ENCODE assay signal across 1 cellular context in the genomic region with DNA sequence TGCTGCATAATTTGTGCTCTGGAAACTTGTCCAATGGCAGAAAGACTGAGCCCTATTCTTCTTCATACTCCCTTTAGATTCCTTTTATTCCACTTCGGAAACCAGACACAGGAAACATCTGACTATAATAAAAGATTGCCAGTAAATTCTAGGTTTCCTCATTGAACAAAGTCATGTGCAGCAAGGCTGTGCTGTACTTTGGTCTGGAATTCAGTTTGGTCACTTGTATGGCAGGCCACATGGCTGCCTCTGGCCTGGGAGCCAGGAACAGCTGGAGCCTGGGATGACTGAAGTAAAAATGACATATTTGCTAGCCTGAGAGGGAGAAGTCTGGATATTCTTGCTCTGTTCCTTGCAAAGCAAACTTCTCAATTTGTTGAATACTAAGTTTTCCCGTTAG.
TF ChIP-seq lines count a peak whose summit lies in the region.

No MANE protein-coding gene starts in this region.

TF ChIP-seq in HepG2, 621 proteins besides CTCF, POLR2A, EP300 and RAD21 (continued from another document):
- TF ChIP-seq, protein P1, sequence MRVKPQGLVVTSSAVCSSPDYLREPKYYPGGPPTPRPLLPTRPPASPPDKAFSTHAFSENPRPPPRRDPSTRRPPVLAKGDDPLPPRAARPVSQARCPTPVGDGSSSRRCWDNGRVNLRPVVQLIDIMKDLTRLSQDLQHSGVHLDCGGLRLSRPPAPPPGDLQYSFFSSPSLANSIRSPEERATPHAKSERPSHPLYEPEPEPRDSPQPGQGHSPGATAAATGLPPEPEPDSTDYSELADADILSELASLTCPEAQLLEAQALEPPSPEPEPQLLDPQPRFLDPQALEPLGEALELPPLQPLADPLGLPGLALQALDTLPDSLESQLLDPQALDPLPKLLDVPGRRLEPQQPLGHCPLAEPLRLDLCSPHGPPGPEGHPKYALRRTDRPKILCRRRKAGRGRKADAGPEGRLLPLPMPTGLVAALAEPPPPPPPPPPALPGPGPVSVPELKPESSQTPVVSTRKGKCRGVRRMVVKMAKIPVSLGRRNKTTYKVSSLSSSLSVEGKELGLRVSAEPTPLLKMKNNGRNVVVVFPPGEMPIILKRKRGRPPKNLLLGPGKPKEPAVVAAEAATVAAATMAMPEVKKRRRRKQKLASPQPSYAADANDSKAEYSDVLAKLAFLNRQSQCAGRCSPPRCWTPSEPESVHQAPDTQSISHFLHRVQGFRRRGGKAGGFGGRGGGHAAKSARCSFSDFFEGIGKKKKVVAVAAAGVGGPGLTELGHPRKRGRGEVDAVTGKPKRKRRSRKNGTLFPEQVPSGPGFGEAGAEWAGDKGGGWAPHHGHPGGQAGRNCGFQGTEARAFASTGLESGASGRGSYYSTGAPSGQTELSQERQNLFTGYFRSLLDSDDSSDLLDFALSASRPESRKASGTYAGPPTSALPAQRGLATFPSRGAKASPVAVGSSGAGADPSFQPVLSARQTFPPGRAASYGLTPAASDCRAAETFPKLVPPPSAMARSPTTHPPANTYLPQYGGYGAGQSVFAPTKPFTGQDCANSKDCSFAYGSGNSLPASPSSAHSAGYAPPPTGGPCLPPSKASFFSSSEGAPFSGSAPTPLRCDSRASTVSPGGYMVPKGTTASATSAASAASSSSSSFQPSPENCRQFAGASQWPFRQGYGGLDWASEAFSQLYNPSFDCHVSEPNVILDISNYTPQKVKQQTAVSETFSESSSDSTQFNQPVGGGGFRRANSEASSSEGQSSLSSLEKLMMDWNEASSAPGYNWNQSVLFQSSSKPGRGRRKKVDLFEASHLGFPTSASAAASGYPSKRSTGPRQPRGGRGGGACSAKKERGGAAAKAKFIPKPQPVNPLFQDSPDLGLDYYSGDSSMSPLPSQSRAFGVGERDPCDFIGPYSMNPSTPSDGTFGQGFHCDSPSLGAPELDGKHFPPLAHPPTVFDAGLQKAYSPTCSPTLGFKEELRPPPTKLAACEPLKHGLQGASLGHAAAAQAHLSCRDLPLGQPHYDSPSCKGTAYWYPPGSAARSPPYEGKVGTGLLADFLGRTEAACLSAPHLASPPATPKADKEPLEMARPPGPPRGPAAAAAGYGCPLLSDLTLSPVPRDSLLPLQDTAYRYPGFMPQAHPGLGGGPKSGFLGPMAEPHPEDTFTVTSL (CRISPR knock-in tag; IDR thresholded peaks at IDR 0.05; ENCODE audit: borderline replicate concordance) = no peak
- TF ChIP-seq, protein P2, sequence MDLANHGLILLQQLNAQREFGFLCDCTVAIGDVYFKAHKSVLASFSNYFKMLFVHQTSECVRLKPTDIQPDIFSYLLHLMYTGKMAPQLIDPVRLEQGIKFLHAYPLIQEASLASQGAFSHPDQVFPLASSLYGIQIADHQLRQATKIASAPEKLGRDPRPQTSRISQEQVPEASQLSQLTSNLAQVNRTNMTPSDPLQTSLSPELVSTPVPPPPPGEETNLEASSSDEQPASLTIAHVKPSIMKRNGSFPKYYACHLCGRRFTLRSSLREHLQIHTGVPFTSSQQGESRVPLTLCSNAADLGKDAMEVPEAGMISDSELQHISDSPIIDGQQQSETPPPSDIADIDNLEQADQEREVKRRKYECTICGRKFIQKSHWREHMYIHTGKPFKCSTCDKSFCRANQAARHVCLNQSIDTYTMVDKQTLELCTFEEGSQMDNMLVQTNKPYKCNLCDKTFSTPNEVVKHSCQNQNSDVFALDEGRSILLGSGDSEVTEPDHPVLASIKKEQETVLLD (CRISPR knock-in tag; IDR thresholded peaks at IDR 0.05; ENCODE audit: low read depth) = no peak
- no peak for TF ChIP-seq ZFP36L2 (CRISPR knock-in tag; IDR thresholded peaks at IDR 0.05)
- no peak for TF ChIP-seq ZNF550 (CRISPR knock-in tag; IDR thresholded peaks at IDR 0.05; ENCODE audit: borderline replicate concordance)
- no peak for TF ChIP-seq ZNF337 (CRISPR knock-in tag; IDR thresholded peaks at IDR 0.05; ENCODE audit: borderline replicate concordance, low read depth)
- TF ChIP-seq, protein P3, sequence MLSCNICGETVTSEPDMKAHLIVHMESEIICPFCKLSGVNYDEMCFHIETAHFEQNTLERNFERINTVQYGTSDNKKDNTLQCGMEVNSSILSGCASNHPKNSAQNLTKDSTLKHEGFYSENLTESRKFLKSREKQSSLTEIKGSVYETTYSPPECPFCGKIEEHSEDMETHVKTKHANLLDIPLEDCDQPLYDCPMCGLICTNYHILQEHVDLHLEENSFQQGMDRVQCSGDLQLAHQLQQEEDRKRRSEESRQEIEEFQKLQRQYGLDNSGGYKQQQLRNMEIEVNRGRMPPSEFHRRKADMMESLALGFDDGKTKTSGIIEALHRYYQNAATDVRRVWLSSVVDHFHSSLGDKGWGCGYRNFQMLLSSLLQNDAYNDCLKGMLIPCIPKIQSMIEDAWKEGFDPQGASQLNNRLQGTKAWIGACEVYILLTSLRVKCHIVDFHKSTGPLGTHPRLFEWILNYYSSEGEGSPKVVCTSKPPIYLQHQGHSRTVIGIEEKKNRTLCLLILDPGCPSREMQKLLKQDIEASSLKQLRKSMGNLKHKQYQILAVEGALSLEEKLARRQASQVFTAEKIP (CRISPR knock-in tag; IDR thresholded peaks at IDR 0.05; ENCODE audit: borderline replicate concordance) = no peak
- TF ChIP-seq, protein P4, sequence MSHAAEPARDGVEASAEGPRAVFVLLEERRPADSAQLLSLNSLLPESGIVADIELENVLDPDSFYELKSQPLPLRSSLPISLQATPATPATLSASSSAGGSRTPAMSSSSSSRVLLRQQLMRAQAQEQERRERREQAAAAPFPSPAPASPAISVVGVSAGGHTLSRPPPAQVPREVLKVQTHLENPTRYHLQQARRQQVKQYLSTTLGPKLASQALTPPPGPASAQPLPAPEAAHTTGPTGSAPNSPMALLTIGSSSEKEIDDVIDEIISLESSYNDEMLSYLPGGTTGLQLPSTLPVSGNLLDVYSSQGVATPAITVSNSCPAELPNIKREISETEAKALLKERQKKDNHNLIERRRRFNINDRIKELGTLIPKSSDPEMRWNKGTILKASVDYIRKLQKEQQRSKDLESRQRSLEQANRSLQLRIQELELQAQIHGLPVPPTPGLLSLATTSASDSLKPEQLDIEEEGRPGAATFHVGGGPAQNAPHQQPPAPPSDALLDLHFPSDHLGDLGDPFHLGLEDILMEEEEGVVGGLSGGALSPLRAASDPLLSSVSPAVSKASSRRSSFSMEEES (CRISPR knock-in tag; IDR thresholded peaks at IDR 0.05) = 0 out of 2 replicates have a peak, but pooled peaks have one; percentile 43
- TF ChIP-seq SOX13 (IDR thresholded peaks at IDR 0.05) = no peak
- peak in 1 of 2 experiments; percentile 30; a peak in 1 of 4 replicates for TF ChIP-seq SOX13 (CRISPR knock-in tag; conservative IDR thresholded peaks at IDR 0.05 in 1 of 2, IDR thresholded peaks at IDR 0.05 in 1 of 2)
- no peak for TF ChIP-seq TBP (CRISPR knock-in tag; IDR thresholded peaks at IDR 0.05)
- TF ChIP-seq, protein P5, sequence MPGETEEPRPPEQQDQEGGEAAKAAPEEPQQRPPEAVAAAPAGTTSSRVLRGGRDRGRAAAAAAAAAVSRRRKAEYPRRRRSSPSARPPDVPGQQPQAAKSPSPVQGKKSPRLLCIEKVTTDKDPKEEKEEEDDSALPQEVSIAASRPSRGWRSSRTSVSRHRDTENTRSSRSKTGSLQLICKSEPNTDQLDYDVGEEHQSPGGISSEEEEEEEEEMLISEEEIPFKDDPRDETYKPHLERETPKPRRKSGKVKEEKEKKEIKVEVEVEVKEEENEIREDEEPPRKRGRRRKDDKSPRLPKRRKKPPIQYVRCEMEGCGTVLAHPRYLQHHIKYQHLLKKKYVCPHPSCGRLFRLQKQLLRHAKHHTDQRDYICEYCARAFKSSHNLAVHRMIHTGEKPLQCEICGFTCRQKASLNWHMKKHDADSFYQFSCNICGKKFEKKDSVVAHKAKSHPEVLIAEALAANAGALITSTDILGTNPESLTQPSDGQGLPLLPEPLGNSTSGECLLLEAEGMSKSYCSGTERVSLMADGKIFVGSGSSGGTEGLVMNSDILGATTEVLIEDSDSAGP (CRISPR knock-in tag; IDR thresholded peaks at IDR 0.05; ENCODE audit: borderline replicate concordance) = no peak
- TF ChIP-seq, protein P6, sequence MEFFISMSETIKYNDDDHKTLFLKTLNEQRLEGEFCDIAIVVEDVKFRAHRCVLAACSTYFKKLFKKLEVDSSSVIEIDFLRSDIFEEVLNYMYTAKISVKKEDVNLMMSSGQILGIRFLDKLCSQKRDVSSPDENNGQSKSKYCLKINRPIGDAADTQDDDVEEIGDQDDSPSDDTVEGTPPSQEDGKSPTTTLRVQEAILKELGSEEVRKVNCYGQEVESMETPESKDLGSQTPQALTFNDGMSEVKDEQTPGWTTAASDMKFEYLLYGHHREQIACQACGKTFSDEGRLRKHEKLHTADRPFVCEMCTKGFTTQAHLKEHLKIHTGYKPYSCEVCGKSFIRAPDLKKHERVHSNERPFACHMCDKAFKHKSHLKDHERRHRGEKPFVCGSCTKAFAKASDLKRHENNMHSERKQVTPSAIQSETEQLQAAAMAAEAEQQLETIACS (CRISPR knock-in tag; IDR thresholded peaks at IDR 0.05) = no peak
- no peak for TF ChIP-seq SRY (CRISPR knock-in tag; IDR thresholded peaks at IDR 0.05)
TF ChIP-seq in HepG2: peak in this region for 18.
